Comparison of ENCODE assay signal across 36 cellular contexts in genomic region chr5:61339764-61340163, GRCh38.
"Had no signal": no experiment of that assay in that cellular context is flagged by ENCODE, and none has a peak within 500 bp of the region (broad histone marks: within the 10 kb centered on the region; RNA-seq: fewer than 3 reads in every experiment).

No MANE protein-coding gene starts in this region.

- DNase-seq: activated B cell treated with CpG ODN at 0.5 μM for 24 hours; activated CD4-positive, alpha-beta memory T cell treated with anti-CD3 and anti-CD28 coated beads for 36 hours; activated CD4-positive, alpha-beta T cell treated with anti-CD3 and anti-CD28 coated beads for 4 hours; activated CD4-positive, alpha-beta T cell treated with anti-CD3 and anti-CD28 coated beads, Interleukin-2, amount 50 U/mL, for 1 hour; activated CD4-positive, CD25-positive, alpha-beta regulatory T cell treated with anti-CD3 and anti-CD28 coated beads, Interleukin-2, amount 50 U/mL, for 72 hours; activated CD8-positive, alpha-beta memory T cell treated with anti-CD3 and anti-CD28 coated beads, Interleukin-2, amount 50 U/mL, for 4 hours; activated effector memory CD4-positive, alpha-beta T cell treated with Interleukin-2 at 50 U/mL for 16 hours; activated naive CD4-positive, alpha-beta T cell; activated naive CD4-positive, alpha-beta T cell treated with anti-CD3 and anti-CD28 coated beads, Interleukin-2, amount 50 U/mL, for 16 hours; activated naive CD8-positive, alpha-beta T cell treated with anti-CD3 and anti-CD28 coated beads for 36 hours; activated T-cell treated with anti-CD3 and anti-CD28 coated beads for 4 hours; activated T-cell treated with anti-CD3 and anti-CD28 coated beads, Interleukin-2, amount 50 U/mL, for 48 hours; amniotic stem cell; caudate nucleus; cerebellar nuclear complex; Kasumi-1; KG1; MM.1S; MV-4-11; NCI-H1092; NCI-H1436 treated with DMSO at 0.1 percent for 48 hours; NCI-H1694 treated with DMSO at 0.1 percent for 48 hours; NCI-H2029; NCI-H2171; NCI-H510A; NCI-H526; NCI-H748 treated with DMSO at 0.1 percent for 48 hours; PC-3; SIG-M5; SW 1271; T-helper 1 cell; T-helper 2 cell; T-helper 9 cell had no signal

- H3K4me3 Mint-ChIP-seq: activated B cell treated with CpG ODN at 0.5 μM for 24 hours; activated CD4-positive, alpha-beta memory T cell treated with anti-CD3 and anti-CD28 coated beads for 36 hours; activated naive CD8-positive, alpha-beta T cell treated with anti-CD3 and anti-CD28 coated beads for 36 hours had no signal

- H3K9me3 Mint-ChIP-seq: activated B cell treated with CpG ODN at 0.5 μM for 24 hours; activated CD4-positive, alpha-beta memory T cell treated with anti-CD3 and anti-CD28 coated beads for 36 hours had no signal

- H3K27ac Mint-ChIP-seq: activated B cell treated with CpG ODN at 0.5 μM for 24 hours; activated CD4-positive, alpha-beta memory T cell treated with anti-CD3 and anti-CD28 coated beads for 36 hours; activated naive CD8-positive, alpha-beta T cell treated with anti-CD3 and anti-CD28 coated beads for 36 hours; IgD-negative memory B cell had no signal

- H3K27me3 Mint-ChIP-seq: activated B cell treated with CpG ODN at 0.5 μM for 24 hours; activated CD4-positive, alpha-beta memory T cell treated with anti-CD3 and anti-CD28 coated beads for 36 hours; activated naive CD8-positive, alpha-beta T cell treated with anti-CD3 and anti-CD28 coated beads for 36 hours; IgD-negative memory B cell had no signal

- H3K27ac ChIP-seq: RWPE1, VCaP had no signal
